ENCODE assay signal across 1 cellular context in the genomic region with DNA sequence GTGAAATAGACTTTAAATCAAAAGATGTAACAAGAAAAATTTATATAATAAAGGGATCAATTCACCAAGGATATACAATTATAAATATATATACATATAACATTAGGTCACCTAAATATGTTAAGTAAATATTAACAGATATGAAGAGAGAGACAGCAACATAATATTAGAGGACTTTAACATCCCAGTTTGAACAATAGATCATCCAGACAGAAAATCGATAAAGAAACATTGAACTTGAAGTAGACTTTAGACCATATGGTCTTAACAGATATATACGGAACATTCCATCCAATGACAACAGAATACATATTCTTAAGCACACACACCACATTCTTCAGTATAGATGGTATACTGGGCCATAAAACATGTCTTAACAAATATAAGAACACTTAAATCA.
TF ChIP-seq lines count a peak whose summit lies in the region.

No MANE protein-coding gene starts in this region.

TF ChIP-seq in HepG2, 621 proteins besides CTCF, POLR2A, EP300 and RAD21 (continued from another document):
- TF ChIP-seq, protein P1, sequence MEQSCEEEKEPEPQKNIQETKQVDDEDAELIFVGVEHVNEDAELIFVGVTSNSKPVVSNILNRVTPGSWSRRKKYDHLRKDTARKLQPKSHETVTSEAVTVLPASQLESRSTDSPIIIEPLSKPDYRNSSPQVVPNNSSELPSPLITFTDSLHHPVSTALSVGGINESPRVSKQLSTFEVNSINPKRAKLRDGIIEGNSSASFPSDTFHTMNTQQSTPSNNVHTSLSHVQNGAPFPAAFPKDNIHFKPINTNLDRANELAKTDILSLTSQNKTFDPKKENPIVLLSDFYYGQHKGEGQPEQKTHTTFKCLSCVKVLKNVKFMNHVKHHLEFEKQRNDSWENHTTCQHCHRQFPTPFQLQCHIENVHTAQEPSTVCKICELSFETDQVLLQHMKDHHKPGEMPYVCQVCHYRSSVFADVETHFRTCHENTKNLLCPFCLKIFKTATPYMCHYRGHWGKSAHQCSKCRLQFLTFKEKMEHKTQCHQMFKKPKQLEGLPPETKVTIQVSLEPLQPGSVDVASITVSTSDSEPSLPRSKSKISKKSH (CRISPR knock-in tag; IDR thresholded peaks at IDR 0.05; ENCODE audit: borderline replicate concordance), result no peak
- TF ChIP-seq, protein P2, sequence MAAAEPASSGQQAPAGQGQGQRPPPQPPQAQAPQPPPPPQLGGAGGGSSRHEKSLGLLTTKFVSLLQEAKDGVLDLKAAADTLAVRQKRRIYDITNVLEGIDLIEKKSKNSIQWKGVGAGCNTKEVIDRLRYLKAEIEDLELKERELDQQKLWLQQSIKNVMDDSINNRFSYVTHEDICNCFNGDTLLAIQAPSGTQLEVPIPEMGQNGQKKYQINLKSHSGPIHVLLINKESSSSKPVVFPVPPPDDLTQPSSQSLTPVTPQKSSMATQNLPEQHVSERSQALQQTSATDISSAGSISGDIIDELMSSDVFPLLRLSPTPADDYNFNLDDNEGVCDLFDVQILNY (CRISPR knock-in tag; conservative IDR thresholded peaks at IDR 0.05), result no peak
- peak; percentile 74; the same call in 1 of the 2 replicates for TF ChIP-seq HOXA5 (CRISPR knock-in tag; IDR thresholded peaks at IDR 0.05)
- no peak for TF ChIP-seq TERF1 (CRISPR knock-in tag; IDR thresholded peaks at IDR 0.05)
